ENCODE assay signal across 1 cellular context in genomic region chr19:47264629-47265028, GRCh38.
TF ChIP-seq lines count a peak whose summit lies in the region.

No MANE protein-coding gene starts in this region.

TF ChIP-seq in WTC11, 78 proteins besides CTCF, POLR2A, EP300 and RAD21:
- TF ChIP-seq TEAD1 (CRISPR knock-in tag; IDR thresholded peaks at IDR 0.05), result no peak
- TF ChIP-seq ZNF423 (CRISPR knock-in tag; IDR thresholded peaks at IDR 0.05), result no peak
- TF ChIP-seq NFE2L1 (CRISPR knock-in tag; IDR thresholded peaks at IDR 0.05), result no peak
- no peak for TF ChIP-seq AR (CRISPR knock-in tag; IDR thresholded peaks at IDR 0.05)
- TF ChIP-seq ATF1 (CRISPR knock-in tag; IDR thresholded peaks at IDR 0.05), result no peak
- no peak for TF ChIP-seq ATF2 (CRISPR knock-in tag; IDR thresholded peaks at IDR 0.05; ENCODE audit: borderline replicate concordance, low read depth)
- TF ChIP-seq ZNF425 (CRISPR knock-in tag; conservative IDR thresholded peaks at IDR 0.05), result no peak
- no peak for TF ChIP-seq STAT6 (CRISPR knock-in tag; conservative IDR thresholded peaks at IDR 0.05; ENCODE audit: low read depth)
- TF ChIP-seq ZNF232 (CRISPR knock-in tag; IDR thresholded peaks at IDR 0.05), result no peak
